10 cellular contexts compared by ENCODE assay signal in genomic region chr7:113270790-113271189, GRCh38.
"Had no signal": no experiment of that assay in that cellular context is flagged by ENCODE, and none has a peak within 500 bp of the region (broad histone marks: within the 10 kb centered on the region; RNA-seq: fewer than 3 reads in every experiment).

No MANE protein-coding gene starts in this region.

- H3K4me3 ChIP-seq: GM23248, HAP-1 had no signal

- H3K27ac ChIP-seq: GM23248, HL-60, KMS-11 had no signal

- H3K9me3 ChIP-seq: HAP-1 had no signal

- H3K36me3 ChIP-seq: HAP-1 had no signal

- H3K4me1 ChIP-seq: HAP-1 had no signal

- H2AFZ ChIP-seq: GM23248 had no signal

- DNase-seq: GM23248, GOT3, H7, HFFc6, Karpas-422 had no signal

- ATAC-seq: HCT116, HepG2 had no signal

- FAIRE-seq: HepG2 had no signal

- H3K4me2 ChIP-seq: KMS-11 had no signal

- H3K9ac ChIP-seq: GM23248, KMS-11 had no signal
